8 cellular contexts compared by ENCODE assay signal in the genomic region with DNA sequence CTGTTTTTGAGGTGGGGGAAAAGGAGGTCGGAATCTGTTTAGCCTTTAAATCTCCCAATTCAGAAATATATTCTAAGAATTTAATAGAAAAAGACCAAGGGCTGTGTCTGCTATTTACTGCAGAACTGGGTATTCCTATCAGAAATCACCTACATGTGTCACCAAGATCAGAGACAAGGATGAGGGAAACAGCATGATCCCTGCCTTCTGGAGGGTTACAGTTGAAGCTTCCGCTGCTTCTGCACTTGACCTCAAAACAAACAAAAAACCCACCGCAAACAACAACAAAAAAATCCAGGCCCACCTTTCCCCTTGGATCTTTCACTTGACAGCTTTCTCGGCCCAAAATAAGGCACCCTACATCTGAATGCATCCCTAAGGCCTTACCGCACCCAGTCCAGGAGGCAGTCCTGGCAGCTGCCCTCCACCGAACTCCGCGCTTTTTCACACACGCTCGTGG. TPM values are rescaled to one million over a fixed set of nuclear protein-coding genes. Genes with fewer than 3 reads are reported as not detected.
A peak's percentile ranks its signal among the peaks of the same experiment; 100 is the strongest.
DNase-seq lines count a peak whose midpoint lies in the region; ATAC-seq and TF ChIP-seq lines count a peak whose summit lies in the region.

No MANE protein-coding gene starts in this region.

- no peak for TF ChIP-seq CTCF in brain microvascular endothelial cell (IDR thresholded peaks at IDR 0.05; ENCODE audit: low read depth, low read length, missing control alignments)

- H4K5ac ChIP-seq in mesendoderm (ENCODE audit: low read length): no peak overlapping the region

- H3K27me3 ChIP-seq in brain microvascular endothelial cell (replicated peaks) (no peaks in the 10 kb centered on the region), mesendoderm (ENCODE audit: insufficient read depth, low read length, poor library complexity) (no peaks in the 10 kb centered on the region)

- peak; percentile 1 for ATAC-seq in GM18861 (IDR thresholded peaks at IDR 0.05; ENCODE audit: unreplicated experiment)
- peak; percentile 3 for ATAC-seq in HG03159 (IDR thresholded peaks at IDR 0.05; ENCODE audit: unreplicated experiment)
- no peak for ATAC-seq in HG03521 (IDR thresholded peaks at IDR 0.05; ENCODE audit: unreplicated experiment)
- ATAC-seq in HG03045 (IDR thresholded peaks at IDR 0.05; ENCODE audit: unreplicated experiment): no peak

- peak overlapping the region; percentile 46 for H3K18ac ChIP-seq in mesendoderm (ENCODE audit: low read length)

- H3K36me3 ChIP-seq in brain microvascular endothelial cell (replicated peaks) (no peaks in the 10 kb centered on the region), mesendoderm (ENCODE audit: control insufficient read depth, insufficient read depth, low read length) (no peaks in the 10 kb centered on the region)

- H2BK5ac ChIP-seq in mesendoderm (ENCODE audit: low read length): peak overlapping the region; percentile 19

- peaks cover 8% of the 10 kb centered on the region for H3K79me2 ChIP-seq in mesendoderm (ENCODE audit: control insufficient read depth, insufficient read depth, low read length)

- in situ Hi-C loops in brain microvascular endothelial cell (cut with HindIII; ENCODE audit: low pct_ligation_motif_present, low sequenced_read_pairs): no loop called here

- H3K4me1 ChIP-seq in mesendoderm (ENCODE audit: control insufficient read depth, low read depth, low read length): no peaks in the 10 kb centered on the region

- peak overlapping the region; percentile 63 for H3K4ac ChIP-seq in mesendoderm (ENCODE audit: low read depth, low read length)

- H3K4me3 ChIP-seq in brain microvascular endothelial cell (ENCODE audit: low read depth, low read length): peak overlapping the region; percentile 64
- peak overlapping the region; percentile 5 for H3K4me3 ChIP-seq in mesendoderm (ENCODE audit: low read length)

- peak overlapping the region; percentile 49 for H3K4me2 ChIP-seq in mesendoderm (ENCODE audit: low read length)

- peak overlapping the region; percentile 43 for H3K9ac ChIP-seq in mesendoderm (ENCODE audit: low read length)

- H3K27ac ChIP-seq in brain microvascular endothelial cell (peak overlapping the region; percentile 56), mesendoderm (ENCODE audit: low read depth, low read length) (peak overlapping the region; percentile 59)

- peaks cover 2% of the 10 kb centered on the region for H3K79me1 ChIP-seq in mesendoderm (ENCODE audit: low read length)

- H3K56ac ChIP-seq in mesendoderm (ENCODE audit: low read length): peak overlapping the region; percentile 69

- peak overlapping the region; percentile 64 for H2BK120ac ChIP-seq in mesendoderm (ENCODE audit: low read depth, low read length)

- no CpG with 5 or more reads among the region's 10 CpGs for WGBS in mesendoderm (ENCODE audit: extremely low coverage, insufficient coverage, low lambda C conversion rate)

- H2BK15ac ChIP-seq in mesendoderm (replicated peaks; ENCODE audit: low read depth): no peak overlapping the region

- H3K23ac ChIP-seq in mesendoderm (ENCODE audit: low read length): peak overlapping the region; percentile 20

- H2AK5ac ChIP-seq in mesendoderm (ENCODE audit: low read length): no peak overlapping the region

- no peak overlapping the region for H4K8ac ChIP-seq in mesendoderm (ENCODE audit: low read depth, low read length)

- DNase-seq in brain microvascular endothelial cell (peak; percentile 17), mesendoderm (peak; percentile 84), KG1 (lab: John Stamatoyannopoulos, UW) (no peak), SKM-1 (lab: John Stamatoyannopoulos, UW; ENCODE audit: unreplicated experiment) (no peak)

RNA-seq across cellular contexts. Expression of a gene that starts 0.8 kb away (rescaled TPM):
- polyA plus RNA-seq in mesendoderm (2013, experiment 1 of 2): 16.3 TPM
- 18.7 TPM for polyA plus RNA-seq in mesendoderm (2013, experiment 2 of 2)

Comparison
In these comparisons a context has a peak if more than half of its experiments do, and no peak if none do; other contexts are left out.
1. ATAC-seq: peak in GM18861 (single experiment) and HG03159 (single experiment); none in HG03521 (single experiment) and HG03045 (single experiment).
2. DNase-seq: peak in brain microvascular endothelial cell (single experiment) and mesendoderm (single experiment); none in KG1 (single experiment) and SKM-1 (single experiment).